Comparison of ENCODE assay signal across 1 cellular context in genomic region chr1:53561488-53562115, GRCh38.
TF ChIP-seq lines count a peak whose summit lies in the region.

No MANE protein-coding gene starts in this region.

TF ChIP-seq in WTC11, 78 proteins besides CTCF, POLR2A, EP300 and RAD21 (continued from another document):
- TF ChIP-seq, protein P1, sequence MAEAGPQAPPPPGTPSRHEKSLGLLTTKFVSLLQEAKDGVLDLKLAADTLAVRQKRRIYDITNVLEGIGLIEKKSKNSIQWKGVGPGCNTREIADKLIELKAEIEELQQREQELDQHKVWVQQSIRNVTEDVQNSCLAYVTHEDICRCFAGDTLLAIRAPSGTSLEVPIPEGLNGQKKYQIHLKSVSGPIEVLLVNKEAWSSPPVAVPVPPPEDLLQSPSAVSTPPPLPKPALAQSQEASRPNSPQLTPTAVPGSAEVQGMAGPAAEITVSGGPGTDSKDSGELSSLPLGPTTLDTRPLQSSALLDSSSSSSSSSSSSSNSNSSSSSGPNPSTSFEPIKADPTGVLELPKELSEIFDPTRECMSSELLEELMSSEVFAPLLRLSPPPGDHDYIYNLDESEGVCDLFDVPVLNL (CRISPR knock-in tag; IDR thresholded peaks at IDR 0.05; ENCODE audit: borderline replicate concordance, low read depth): no peak
- TF ChIP-seq ELF4 (CRISPR knock-in tag; IDR thresholded peaks at IDR 0.05; ENCODE audit: low read depth) (no peak), ETV6 (CRISPR knock-in tag; IDR thresholded peaks at IDR 0.05) (no peak), CREB1 (CRISPR knock-in tag; IDR thresholded peaks at IDR 0.05) (no peak), ARID4B (CRISPR knock-in tag; IDR thresholded peaks at IDR 0.05; ENCODE audit: borderline replicate concordance) (no peak), FOXP1 (CRISPR knock-in tag; IDR thresholded peaks at IDR 0.05; ENCODE audit: borderline replicate concordance) (no peak), MYBL2 (CRISPR knock-in tag; IDR thresholded peaks at IDR 0.05) (no peak), E2F5 (CRISPR knock-in tag; IDR thresholded peaks at IDR 0.05) (no peak), GABPB1 (CRISPR knock-in tag; IDR thresholded peaks at IDR 0.05) (no peak), ZNF232 (CRISPR knock-in tag; IDR thresholded peaks at IDR 0.05) (no peak), GTF2I (CRISPR knock-in tag; conservative IDR thresholded peaks at IDR 0.05) (no peak)
